14 cellular contexts compared by ENCODE assay signal in genomic region chr5:176371621-176372539, GRCh38. TPM values are rescaled to one million over a fixed set of nuclear protein-coding genes. Genes with fewer than 3 reads are reported as not detected.
DNase-seq lines count a peak whose midpoint lies in the region; ATAC-seq, FAIRE-seq and TF ChIP-seq lines count a peak whose summit lies in the region.
"Had no signal": no experiment of that assay in that cellular context is flagged by ENCODE, and none has a peak within 500 bp of the region (broad histone marks: within the 10 kb centered on the region; RNA-seq: fewer than 3 reads in every experiment).

No MANE protein-coding gene starts in this region.

- no peak overlapping the region for H3K27ac ChIP-seq in K562 (ENCODE audit: extremely low read depth, low read depth, low read length)
- no peak overlapping the region for H3K27ac ChIP-seq in mesenchymal stem cell (ENCODE audit: low read length, poor library complexity, severe bottlenecking)
- H3K27ac ChIP-seq in testis: peak overlapping the region in 1 of 2 donors; percentile 38
- H3K27ac ChIP-seq: BLaER1 had no signal

- H2AK5ac ChIP-seq in mesenchymal stem cell (ENCODE audit: low read length, severe bottlenecking): no peak overlapping the region

- POLR2A ChIA-PET in K562 (lab: Yijun Ruan, JAX): interaction anchor here (0.6 to 3.0 kb wide), 6 partner anchors 10 to 228 kb away, joined by 3 to 11 read pairs (median 4); partner anchors contain the start of gene KIAA1191

- no peak overlapping the region for H2BK120ac ChIP-seq in mesenchymal stem cell (ENCODE audit: low read depth, low read length)

- no peak overlapping the region for H3K4ac ChIP-seq in mesenchymal stem cell (ENCODE audit: low read depth in 1 of 2, low read length in 2 of 2)

- H3K9me3 ChIP-seq in K562 (replicated peaks; ENCODE audit: control insufficient read depth, insufficient read depth, low read depth, low read length) (no peaks in the 10 kb centered on the region), mesenchymal stem cell (ENCODE audit: control insufficient read depth, low read length) (no peaks in the 10 kb centered on the region), testis (no peaks in the 10 kb centered on the region)
- H3K9me3 ChIP-seq: BLaER1 had no signal

- H3K27me3 ChIP-seq in K562 (ENCODE audit: control insufficient read depth in 2 of 2, insufficient read depth in 2 of 2, low read length in 2 of 2): no peaks in the 10 kb centered on the region
- H3K27me3 ChIP-seq in mesenchymal stem cell (ENCODE audit: control insufficient read depth in 1 of 2, insufficient read depth in 1 of 2, low read length in 2 of 2): no peaks in the 10 kb centered on the region
- no peaks in the 10 kb centered on the region for H3K27me3 ChIP-seq in testis

- H3K79me2 ChIP-seq in K562 (ENCODE audit: control insufficient read depth, insufficient read depth, low read length): no peaks in the 10 kb centered on the region

- H3K36me3 ChIP-seq in K562 (ENCODE audit: control insufficient read depth, insufficient read depth, low read length) (no peaks in the 10 kb centered on the region), mesenchymal stem cell (ENCODE audit: control insufficient read depth in 1 of 2, insufficient read depth in 2 of 2, low read depth in 1 of 2, low read length in 2 of 2) (peaks cover 38 to 58% of the 10 kb centered on the region in 2 experiments), testis (ENCODE audit: low read depth, missing control alignments) (no peaks in the 10 kb centered on the region)

- H3K9me1 ChIP-seq in K562 (ENCODE audit: control insufficient read depth, insufficient read depth, low read length): no peaks in the 10 kb centered on the region

- no peaks in the 10 kb centered on the region for H4K20me1 ChIP-seq in K562 (replicated peaks; ENCODE audit: control insufficient read depth, insufficient read depth, low read length)

- peak; percentile 75 for DNase-seq in HT-29 (ENCODE audit: low spot score)
- peak in 2 of 4 experiments; percentile 43 to 52 for DNase-seq in K562 (ENCODE audit: extremely low read depth in 1 of 4, low spot score in 3 of 4)
- DNase-seq in mesenchymal stem cell: no peak
- DNase-seq in testis: peak; percentile 77
- no peak for DNase-seq in NCI-H1092 treated with DMSO at 0.1 percent for 48 hours (lab: John Stamatoyannopoulos, UW)
- no peak for DNase-seq in SIG-M5 treated with dmso at 0.1 percent for 504 hours (lab: John Stamatoyannopoulos, UW; ENCODE audit: unreplicated experiment)
- no peak for DNase-seq in NCI-H2171 (lab: John Stamatoyannopoulos, UW)
- DNase-seq: activated gamma-delta T cell treated with Interleukin-2 at 50 U/mL for 16 hours; NK-92 treated with Interleukin-12 subunit alpha and Interleukin-12 subunit beta, amount 100 ng/mL, for 24 hours had no signal

- no peak for TF ChIP-seq EP300 in K562 (IDR thresholded peaks at IDR 0.05; ENCODE audit: low read length)

- H3K9ac ChIP-seq in K562 (ENCODE audit: insufficient read depth in 1 of 2, low read depth in 2 of 2, low read length in 2 of 2) (peak overlapping the region in 1 of 2 experiments; percentile 29; a peak in 1 of 4 replicates), mesenchymal stem cell (ENCODE audit: low read length) (no peak overlapping the region)
- H3K9ac ChIP-seq: BLaER1 had no signal

- H3K23ac ChIP-seq in mesenchymal stem cell (ENCODE audit: low read length in 2 of 2): no peak overlapping the region

- no TSS peak for BruUV-seq in K562 (replicated peaks; lab: Mats Ljungman, UMichigan)

- no peak overlapping the region for H3K14ac ChIP-seq in mesenchymal stem cell (ENCODE audit: low read length in 2 of 2)

- no peak for TF ChIP-seq CTCF in K562 (IDR thresholded peaks at IDR 0.05 in 2 of 3, conservative IDR thresholded peaks at IDR 0.05 in 1 of 3; ENCODE audit: insufficient read depth in 2 of 3, low read depth in 1 of 3, low read length in 3 of 3)
- TF ChIP-seq CTCF in testis (IDR thresholded peaks at IDR 0.05): no peak

- TF ChIP-seq RAD21 in K562 (CRISPR knock-in tag; conservative IDR thresholded peaks at IDR 0.05 in 1 of 2, IDR thresholded peaks at IDR 0.05 in 1 of 2): no peak

- peak overlapping the region; percentile 30 for H4K8ac ChIP-seq in mesenchymal stem cell (ENCODE audit: low read length)

- no peak overlapping the region for H2BK15ac ChIP-seq in mesenchymal stem cell (ENCODE audit: low read depth, poor library complexity, severe bottlenecking)

- CTCF ChIA-PET in K562 (lab: Yijun Ruan, JAX; ENCODE audit: low intra/inter-chr PET ratio): no interaction called here

- H3K4me1 ChIP-seq in K562 (replicated peaks in 1 of 2; ENCODE audit: control insufficient read depth in 2 of 2, insufficient read depth in 2 of 2, low read length in 2 of 2): peaks cover 7 to 19% of the 10 kb centered on the region in 2 experiments
- H3K4me1 ChIP-seq in mesenchymal stem cell (ENCODE audit: control insufficient read depth, insufficient read depth, low read depth, low read length): peaks cover 2% of the 10 kb centered on the region
- peaks cover 19% of the 10 kb centered on the region for H3K4me1 ChIP-seq in testis

- no peak overlapping the region for H2BK5ac ChIP-seq in mesenchymal stem cell (ENCODE audit: low read depth, low read length, poor library complexity, severe bottlenecking)

- intact Hi-C loops in K562 (cut with micrococcal nuclease): no loop called here
- intact Hi-C loops in testis (cut with DNase I; ENCODE audit: low total_unique reads): no loop called here

- peak; percentile 77 for ATAC-seq in K562
- ATAC-seq: natural killer cell treated with Interleukin-12 subunit alpha and Interleukin-12 subunit beta and Interleukin-15 and Interleukin-18, amount 100 ng/mL, for 72 hours had no signal

- peak; percentile 37 for FAIRE-seq in K562 (lab: Jason Lieb, UNC)
- FAIRE-seq: astrocyte, GM19239 had no signal

- H4K91ac ChIP-seq in mesenchymal stem cell (ENCODE audit: low read length): peak overlapping the region; percentile 29

- in situ Hi-C loops in K562 (cut with MboI): no loop called here

- H2AFZ ChIP-seq in K562 (ENCODE audit: low read depth, low read length) (no peak overlapping the region), mesenchymal stem cell (ENCODE audit: low read depth, low read length) (no peak overlapping the region)

- peaks cover 23% of the 10 kb centered on the region for H3K79me1 ChIP-seq in mesenchymal stem cell (replicated peaks; ENCODE audit: low read length, poor library complexity, severe bottlenecking)

- H2BK12ac ChIP-seq in mesenchymal stem cell (ENCODE audit: low read length in 2 of 2): no peak overlapping the region

- H3K4me3 ChIP-seq in K562: no peak overlapping the region
- no peak overlapping the region for H3K4me3 ChIP-seq in mesenchymal stem cell (ENCODE audit: insufficient read depth in 1 of 2, low read depth in 1 of 2, low read length in 2 of 2)
- no peak overlapping the region for H3K4me3 ChIP-seq in testis
- H3K4me3 ChIP-seq: BLaER1, coronary artery had no signal

- 62% methylated on average over 13 of the region's 13 CpGs for WGBS in K562 (ENCODE audit: insufficient coverage, low coverage, missing lambda C conversion rate)
- WGBS in mesenchymal stem cell: 97% methylated on average over 11 of the region's 13 CpGs
- WGBS in testis, 2 donors: 70 to 83% methylated on average over 12 to 13 of the region's 13 CpGs

- H3K4me2 ChIP-seq in K562 (ENCODE audit: insufficient read depth, low read length) (no peak overlapping the region), mesenchymal stem cell (ENCODE audit: low read length, poor library complexity, severe bottlenecking) (no peak overlapping the region)
- H3K4me2 ChIP-seq: BLaER1 had no signal

- no peak overlapping the region for H3K18ac ChIP-seq in mesenchymal stem cell (ENCODE audit: low read depth in 1 of 2, low read length in 2 of 2)

- TF ChIP-seq POLR2A in K562 (conservative IDR thresholded peaks at IDR 0.05): no peak
- TF ChIP-seq POLR2A in testis (IDR thresholded peaks at IDR 0.05): no peak

RNA-seq across cellular contexts. Expression of gene ARL10, which starts 6.6 kb away (rescaled TPM):
- 0.03 TPM in 1 of 2 replicates, not detected in the other for total RNA-seq in HT-29 (2014; rRNA removed; shearing (Covaris generic))
- total RNA-seq in K562 (2011; cell fraction: chromatin; rRNA removed; ENCODE audit: low replicate concordance): 0.05 and 0.53 TPM in 2 replicates
- not detected in 2 replicates for total RNA-seq in K562 (2011; cell fraction: nucleolus; rRNA removed)
- 0.07 and 0.08 TPM in 2 replicates for total RNA-seq in K562 (2011; cell fraction: nucleoplasm; rRNA removed)
- 2.0 TPM in 1 of 2 replicates, not detected in the other for total RNA-seq in K562 (2014; rRNA removed)
- total RNA-seq in K562 (2014; rRNA removed; fragmentation: Illumina TruSeq; extraction: Trizol): 0.40 TPM in 1 of 2 replicates, not detected in the other
- 0.40 and 0.45 TPM in 2 replicates for total RNA-seq in K562 (2015; rRNA removed; fragmentation: Illumina TruSeq; extraction: Trizol)
- 0.38 and 1.2 TPM in 2 replicates for total RNA-seq in K562 (2021)
- polyA plus RNA-seq in K562 (2011; rRNA removed): 0.01 and 0.11 TPM in 2 replicates
- polyA plus RNA-seq in K562 (2011; cell fraction: cytosol; rRNA removed): under 0.01 TPM in 1 of 2 replicates, not detected in the other
- 0.03 and 0.46 TPM in 2 replicates for polyA plus RNA-seq in K562 (2011; cell fraction: nucleus; rRNA removed)
- 0.03 and 0.34 TPM in 2 replicates for polyA plus RNA-seq in K562 (2012)
- 0.69 TPM in 1 of 2 replicates, not detected in the other for polyA plus RNA-seq in K562 (2014; fragmentation: Illumina TruSeq; extraction: Trizol)
- under 1 TPM; under 0.01 to 0.31 TPM for polyA plus RNA-seq in K562 (2014; fragmentation: Nextera tagmentation; extraction: Ambion mirVana)
- not detected in 2 replicates for polyA plus RNA-seq in K562 (2014; rRNA removed)
- polyA minus RNA-seq in K562 (2011; rRNA and poly(A)+ RNA removed): 0.35 TPM in 1 of 2 replicates, not detected in the other
- not detected in 2 replicates for polyA minus RNA-seq in K562 (2011; cell fraction: cytosol; rRNA and poly(A)+ RNA removed)
- not detected in 2 replicates for polyA minus RNA-seq in K562 (2011; cell fraction: nucleus; rRNA and poly(A)+ RNA removed)
- 4.8 TPM for polyA plus RNA-seq in mesenchymal stem cell (2013, experiment 1 of 2)
- 4.6 TPM for polyA plus RNA-seq in mesenchymal stem cell (2013, experiment 2 of 2)
- total RNA-seq in testis: 1 to 10 TPM; 5.8 to 8.9 TPM
- polyA plus RNA-seq in testis (ENCODE audit: insufficient read depth, low read depth, low replicate concordance): 8.3 TPM

RNA-seq across cellular contexts. Expression of gene KIAA1191, which starts 10.3 kb away (rescaled TPM):
- total RNA-seq in HT-29 (2014; rRNA removed; shearing (Covaris generic)): 43.6 and 53.5 TPM in 2 replicates
- total RNA-seq in K562 (2011; cell fraction: chromatin; rRNA removed; ENCODE audit: low replicate concordance): 94.0 and 114 TPM in 2 replicates
- total RNA-seq in K562 (2011; cell fraction: nucleolus; rRNA removed): 63.4 and 68.9 TPM in 2 replicates
- 87.3 and 103 TPM in 2 replicates for total RNA-seq in K562 (2011; cell fraction: nucleoplasm; rRNA removed)
- total RNA-seq in K562 (2014; rRNA removed): 37.4 and 48.6 TPM in 2 replicates
- 35.0 and 36.3 TPM in 2 replicates for total RNA-seq in K562 (2014; rRNA removed; fragmentation: Illumina TruSeq; extraction: Trizol)
- total RNA-seq in K562 (2015; rRNA removed; fragmentation: Illumina TruSeq; extraction: Trizol): 39.8 and 41.8 TPM in 2 replicates
- 46.6 and 47.4 TPM in 2 replicates for total RNA-seq in K562 (2021)
- 50.4 and 69.7 TPM in 2 replicates for polyA plus RNA-seq in K562 (2011; rRNA removed)
- polyA plus RNA-seq in K562 (2011; cell fraction: cytosol; rRNA removed): 63.7 and 84.2 TPM in 2 replicates
- polyA plus RNA-seq in K562 (2011; cell fraction: nucleus; rRNA removed): 51.5 and 52.6 TPM in 2 replicates
- polyA plus RNA-seq in K562 (2012): 43.4 and 52.5 TPM in 2 replicates
- 69.6 and 80.2 TPM in 2 replicates for polyA plus RNA-seq in K562 (2014; fragmentation: Illumina TruSeq; extraction: Trizol)
- 10 to 100 TPM; 31.0 to 56.5 TPM for polyA plus RNA-seq in K562 (2014; fragmentation: Nextera tagmentation; extraction: Ambion mirVana)
- 45.7 and 48.1 TPM in 2 replicates for polyA plus RNA-seq in K562 (2014; rRNA removed)
- polyA minus RNA-seq in K562 (2011; rRNA and poly(A)+ RNA removed): 46.0 and 51.2 TPM in 2 replicates
- 33.3 and 34.1 TPM in 2 replicates for polyA minus RNA-seq in K562 (2011; cell fraction: cytosol; rRNA and poly(A)+ RNA removed)
- polyA minus RNA-seq in K562 (2011; cell fraction: nucleus; rRNA and poly(A)+ RNA removed): 28.7 and 41.0 TPM in 2 replicates
- polyA plus RNA-seq in mesenchymal stem cell (2013, experiment 1 of 2): 91.6 TPM
- polyA plus RNA-seq in mesenchymal stem cell (2013, experiment 2 of 2): 88.4 TPM
- 10 to 100 TPM; 35.5 to 60.3 TPM for total RNA-seq in testis
- polyA plus RNA-seq in testis (ENCODE audit: insufficient read depth, low read depth, low replicate concordance): 34.9 TPM

RNA-seq across cellular contexts. Expression of gene NOP16, which starts 16.5 kb away (rescaled TPM):
- 77.1 and 82.4 TPM in 2 replicates for total RNA-seq in HT-29 (2014; rRNA removed; shearing (Covaris generic))
- total RNA-seq in K562 (2011; cell fraction: chromatin; rRNA removed; ENCODE audit: low replicate concordance): 76.0 and 149 TPM in 2 replicates
- total RNA-seq in K562 (2011; cell fraction: nucleolus; rRNA removed): 135 and 143 TPM in 2 replicates
- 111 and 128 TPM in 2 replicates for total RNA-seq in K562 (2011; cell fraction: nucleoplasm; rRNA removed)
- total RNA-seq in K562 (2014; rRNA removed) (92.5 and 116 TPM in 2 replicates), K562 (2014; rRNA removed; fragmentation: Illumina TruSeq; extraction: Trizol) (80.3 and 98.2 TPM in 2 replicates), K562 (2015; rRNA removed; fragmentation: Illumina TruSeq; extraction: Trizol) (143 and 148 TPM in 2 replicates), K562 (2021) (116 and 120 TPM in 2 replicates), testis (10 to 100 TPM; 19.1 to 19.2 TPM)
- polyA plus RNA-seq in K562 (2011; rRNA removed) (121 and 136 TPM in 2 replicates), K562 (2014; fragmentation: Illumina TruSeq; extraction: Trizol) (161 and 166 TPM in 2 replicates), K562 (2014; fragmentation: Nextera tagmentation; extraction: Ambion mirVana) (100 to 1,000 TPM; 183 to 342 TPM), K562 (2014; rRNA removed) (174 and 221 TPM in 2 replicates), testis (ENCODE audit: insufficient read depth, low read depth, low replicate concordance) (23.6 TPM)
- 104 and 115 TPM in 2 replicates for polyA plus RNA-seq in K562 (2011; cell fraction: cytosol; rRNA removed)
- polyA plus RNA-seq in K562 (2011; cell fraction: nucleus; rRNA removed): 133 and 168 TPM in 2 replicates
- 49.6 and 125 TPM in 2 replicates for polyA plus RNA-seq in K562 (2012)
- polyA minus RNA-seq in K562 (2011; rRNA and poly(A)+ RNA removed): 60.7 and 71.9 TPM in 2 replicates
- polyA minus RNA-seq in K562 (2011; cell fraction: cytosol; rRNA and poly(A)+ RNA removed): 42.1 and 58.9 TPM in 2 replicates
- polyA minus RNA-seq in K562 (2011; cell fraction: nucleus; rRNA and poly(A)+ RNA removed): 83.7 and 100 TPM in 2 replicates
- polyA plus RNA-seq in mesenchymal stem cell (2013, experiment 1 of 2): 17.4 TPM
- 18.6 TPM for polyA plus RNA-seq in mesenchymal stem cell (2013, experiment 2 of 2)

RNA-seq across cellular contexts. Expression of gene HIGD2A, which starts 16.7 kb away (rescaled TPM):
- total RNA-seq in HT-29 (2014; rRNA removed; shearing (Covaris generic)): 142 and 166 TPM in 2 replicates
- total RNA-seq in K562 (2011; cell fraction: chromatin; rRNA removed; ENCODE audit: low replicate concordance): 8.9 and 23.0 TPM in 2 replicates
- total RNA-seq in K562 (2011; cell fraction: nucleolus; rRNA removed): 31.7 and 39.2 TPM in 2 replicates
- 38.3 and 59.1 TPM in 2 replicates for total RNA-seq in K562 (2011; cell fraction: nucleoplasm; rRNA removed)
- total RNA-seq in K562 (2014; rRNA removed): 193 and 230 TPM in 2 replicates
- total RNA-seq in K562 (2014; rRNA removed; fragmentation: Illumina TruSeq; extraction: Trizol): 86.1 and 94.7 TPM in 2 replicates
- 161 and 163 TPM in 2 replicates for total RNA-seq in K562 (2015; rRNA removed; fragmentation: Illumina TruSeq; extraction: Trizol)
- total RNA-seq in K562 (2021): 150 and 154 TPM in 2 replicates
- polyA plus RNA-seq in K562 (2011; rRNA removed): 121 and 166 TPM in 2 replicates
- 306 and 470 TPM in 2 replicates for polyA plus RNA-seq in K562 (2011; cell fraction: cytosol; rRNA removed)
- 70.5 and 75.2 TPM in 2 replicates for polyA plus RNA-seq in K562 (2011; cell fraction: nucleus; rRNA removed)
- 187 and 315 TPM in 2 replicates for polyA plus RNA-seq in K562 (2012)
- polyA plus RNA-seq in K562 (2014; fragmentation: Illumina TruSeq; extraction: Trizol): 144 and 249 TPM in 2 replicates
- polyA plus RNA-seq in K562 (2014; fragmentation: Nextera tagmentation; extraction: Ambion mirVana): 100 to 1,000 TPM; 232 to 235 TPM
- 264 and 272 TPM in 2 replicates for polyA plus RNA-seq in K562 (2014; rRNA removed)
- polyA minus RNA-seq in K562 (2011; rRNA and poly(A)+ RNA removed): 38.5 and 45.4 TPM in 2 replicates
- polyA minus RNA-seq in K562 (2011; cell fraction: cytosol; rRNA and poly(A)+ RNA removed): 64.4 and 107 TPM in 2 replicates
- 21.5 and 40.7 TPM in 2 replicates for polyA minus RNA-seq in K562 (2011; cell fraction: nucleus; rRNA and poly(A)+ RNA removed)
- polyA plus RNA-seq in mesenchymal stem cell (2013, experiment 1 of 2): 225 TPM
- 222 TPM for polyA plus RNA-seq in mesenchymal stem cell (2013, experiment 2 of 2)
- total RNA-seq in testis: 100 to 1,000 TPM; 129 to 184 TPM
- polyA plus RNA-seq in testis (ENCODE audit: insufficient read depth, low read depth, low replicate concordance): 128 TPM

RNA-seq across cellular contexts. Expression of gene CLTB, which starts 44.5 kb away (rescaled TPM):
- total RNA-seq in HT-29 (2014; rRNA removed; shearing (Covaris generic)): 87.3 and 97.2 TPM in 2 replicates
- 8.7 and 27.7 TPM in 2 replicates for total RNA-seq in K562 (2011; cell fraction: chromatin; rRNA removed; ENCODE audit: low replicate concordance)
- total RNA-seq in K562 (2011; cell fraction: nucleolus; rRNA removed): 17.0 and 19.1 TPM in 2 replicates
- 18.7 and 31.4 TPM in 2 replicates for total RNA-seq in K562 (2011; cell fraction: nucleoplasm; rRNA removed)
- total RNA-seq in K562 (2014; rRNA removed) (111 and 117 TPM in 2 replicates), K562 (2014; rRNA removed; fragmentation: Illumina TruSeq; extraction: Trizol) (15.2 and 17.4 TPM in 2 replicates), K562 (2015; rRNA removed; fragmentation: Illumina TruSeq; extraction: Trizol) (39.0 and 39.7 TPM in 2 replicates), K562 (2021) (54.7 and 69.0 TPM in 2 replicates), testis (100 to 1,000 TPM; 103 to 107 TPM)
- polyA plus RNA-seq in K562 (2011; rRNA removed) (33.1 and 41.1 TPM in 2 replicates), K562 (2014; fragmentation: Illumina TruSeq; extraction: Trizol) (31.4 and 55.9 TPM in 2 replicates), K562 (2014; fragmentation: Nextera tagmentation; extraction: Ambion mirVana) (1 to 10 TPM; 1.8 to 3.5 TPM), K562 (2014; rRNA removed) (84.2 and 84.6 TPM in 2 replicates), testis (ENCODE audit: insufficient read depth, low read depth, low replicate concordance) (60.8 TPM)
- polyA plus RNA-seq in K562 (2011; cell fraction: cytosol; rRNA removed): 47.3 and 113 TPM in 2 replicates
- 28.1 and 43.0 TPM in 2 replicates for polyA plus RNA-seq in K562 (2011; cell fraction: nucleus; rRNA removed)
- 55.6 and 65.9 TPM in 2 replicates for polyA plus RNA-seq in K562 (2012)
- polyA minus RNA-seq in K562 (2011; rRNA and poly(A)+ RNA removed): 17.0 and 24.2 TPM in 2 replicates
- 25.4 and 28.5 TPM in 2 replicates for polyA minus RNA-seq in K562 (2011; cell fraction: cytosol; rRNA and poly(A)+ RNA removed)
- polyA minus RNA-seq in K562 (2011; cell fraction: nucleus; rRNA and poly(A)+ RNA removed): 7.8 and 8.3 TPM in 2 replicates
- polyA plus RNA-seq in mesenchymal stem cell (2013, experiment 1 of 2): 85.7 TPM
- 88.1 TPM for polyA plus RNA-seq in mesenchymal stem cell (2013, experiment 2 of 2)

Comparison
In these comparisons a context has a peak if more than half of its experiments do, and no peak if none do; other contexts are left out.
1. DNase-seq: peak in HT-29 (single experiment) and testis (single experiment); none in mesenchymal stem cell (single experiment), NCI-H1092 treated with DMSO at 0.1 percent for 48 hours (single experiment), SIG-M5 treated with dmso at 0.1 percent for 504 hours (single experiment) and NCI-H2171 (single experiment).